ENCODE assay signal across 9 cellular contexts in genomic region chr4:105061136-105061696, GRCh38.
DNase-seq lines count a peak whose midpoint lies in the region; ATAC-seq and TF ChIP-seq lines count a peak whose summit lies in the region.
"Had no signal": no experiment of that assay in that cellular context is flagged by ENCODE, and none has a peak within 500 bp of the region (broad histone marks: within the 10 kb centered on the region; RNA-seq: fewer than 3 reads in every experiment).

No MANE protein-coding gene starts in this region.

- H3K9me3 ChIP-seq in ovary, result no peaks in the 10 kb centered on the region
- H3K9me3 ChIP-seq: A549 had no signal

- no peaks in the 10 kb centered on the region for H3K36me3 ChIP-seq in ovary

- H3K27me3 ChIP-seq in ovary, result no peaks in the 10 kb centered on the region

- TF ChIP-seq EP300 in ovary (IDR thresholded peaks at IDR 0.05), result no peak

- peak overlapping the region; percentile 80 for H3K27ac Mint-ChIP-seq in activated T-helper 2 cell treated with anti-CD3 and anti-CD28 coated beads, Interferon-gamma antibody, Interleukin-2, Interleukin-4, amounts not matched to agents 10 μg/mL and 5 μg/mL and 100 μg/mL, durations not matched to agents 14 hours and 24 hours and 36 hours
- peak overlapping the region; percentile 91 for H3K27ac Mint-ChIP-seq in stimulated activated naive B cell treated with anti-CD40 and anti-IgM and Interleukin-4, amounts not matched to agents 10 μg/mL and 1 μg/mL and 100 μg/mL, for 72 hours

- H3K4me1 ChIP-seq in ovary (ENCODE audit: insufficient read depth), result no peaks in the 10 kb centered on the region
- H3K4me1 ChIP-seq: A549 had no signal

- peaks cover 44% of the 10 kb centered on the region for H3K4me1 Mint-ChIP-seq in activated T-helper 2 cell treated with anti-CD3 and anti-CD28 coated beads, Interferon-gamma antibody, Interleukin-2, Interleukin-4, amounts not matched to agents 10 μg/mL and 5 μg/mL and 100 μg/mL, durations not matched to agents 14 hours and 24 hours and 36 hours (ENCODE audit: low read depth)
- H3K4me1 Mint-ChIP-seq in stimulated activated naive B cell treated with anti-CD40 and anti-IgM and Interleukin-4, amounts not matched to agents 10 μg/mL and 1 μg/mL and 100 μg/mL, for 72 hours, result peaks cover 26 to 47% of the 10 kb centered on the region in 2 donors

- peak overlapping the region; percentile 51 for H3K4me3 Mint-ChIP-seq in activated T-helper 2 cell treated with anti-CD3 and anti-CD28 coated beads, Interferon-gamma antibody, Interleukin-2, Interleukin-4, amounts not matched to agents 10 μg/mL and 5 μg/mL and 100 μg/mL, durations not matched to agents 14 hours and 24 hours and 36 hours (ENCODE audit: low read depth)
- H3K4me3 Mint-ChIP-seq in stimulated activated naive B cell treated with anti-CD40 and anti-IgM and Interleukin-4, amounts not matched to agents 10 μg/mL and 1 μg/mL and 100 μg/mL, for 72 hours, result peak overlapping the region; percentile 60 to 80

- H3K27me3 Mint-ChIP-seq in activated T-helper 2 cell treated with anti-CD3 and anti-CD28 coated beads, Interferon-gamma antibody, Interleukin-2, Interleukin-4, amounts not matched to agents 10 μg/mL and 5 μg/mL and 100 μg/mL, durations not matched to agents 14 hours and 24 hours and 36 hours (ENCODE audit: low read depth), result peaks cover 2% of the 10 kb centered on the region
- no peaks in the 10 kb centered on the region for H3K27me3 Mint-ChIP-seq in stimulated activated naive B cell treated with anti-CD40 and anti-IgM and Interleukin-4, amounts not matched to agents 10 μg/mL and 1 μg/mL and 100 μg/mL, for 72 hours

- no peak for TF ChIP-seq CTCF in ovary (IDR thresholded peaks at IDR 0.05)

- no peak for TF ChIP-seq POLR2A in ovary (IDR thresholded peaks at IDR 0.05)

- intact Hi-C loops in activated T-helper 2 cell treated with anti-CD3 and anti-CD28 coated beads, Interferon-gamma antibody, Interleukin-2, Interleukin-4, amounts not matched to agents 10 μg/mL and 5 μg/mL and 100 μg/mL, durations not matched to agents 14 hours and 24 hours and 36 hours (cut with micrococcal nuclease), result loop anchor here (1.0 to 10.0 kb wide), 5 partner anchors 76 to 412 kb away; no protein-coding TSS in a partner anchor
- intact Hi-C loops in ovary (cut with DNase I), result no loop called here

- H3K27ac ChIP-seq in ovary, result no peak overlapping the region
- H3K27ac ChIP-seq: A549 had no signal

- 38 to 41% (median 39%) methylated on average over 5 of the region's 5 CpGs for WGBS in ovary, 3 donors

- ATAC-seq in HG02852 (IDR thresholded peaks at IDR 0.05; ENCODE audit: unreplicated experiment) (peak; percentile 29), left lobe of liver (peak; percentile 47)
- ATAC-seq in stimulated activated naive B cell treated with anti-CD40 and anti-IgM and Interleukin-4, amounts not matched to agents 10 μg/mL and 1 μg/mL and 100 μg/mL, for 72 hours (replicated peaks), result peak; percentile 37 to 42
- ATAC-seq: A549 had no signal

- DNase-seq in NCI-H1092 treated with DMSO at 0.1 percent for 48 hours (lab: John Stamatoyannopoulos, UW) (peak; percentile 20), NCI-H1092 (lab: John Stamatoyannopoulos, UW) (no peak), NCI-H748 treated with DMSO at 0.1 percent for 48 hours (lab: John Stamatoyannopoulos, UW) (peak; percentile 11), left lobe of liver (ENCODE audit: low spot score) (no peak), ovary (no peak)
- DNase-seq in activated T-helper 2 cell treated with anti-CD3 and anti-CD28 coated beads, Interferon-gamma antibody, Interleukin-2, Interleukin-4, amounts not matched to agents 10 μg/mL and 5 μg/mL and 100 μg/mL, durations not matched to agents 14 hours and 24 hours and 36 hours (ENCODE audit: low spot score), result peak; percentile 18
- peak; percentile 37 for DNase-seq in stimulated activated naive B cell treated with anti-CD40 and anti-IgM and Interleukin-4, amounts not matched to agents 10 μg/mL and 1 μg/mL and 100 μg/mL, for 72 hours

- no peaks in the 10 kb centered on the region for H3K36me3 Mint-ChIP-seq in activated T-helper 2 cell treated with anti-CD3 and anti-CD28 coated beads, Interferon-gamma antibody, Interleukin-2, Interleukin-4, amounts not matched to agents 10 μg/mL and 5 μg/mL and 100 μg/mL, durations not matched to agents 14 hours and 24 hours and 36 hours (ENCODE audit: low read depth)
- no peaks in the 10 kb centered on the region for H3K36me3 Mint-ChIP-seq in stimulated activated naive B cell treated with anti-CD40 and anti-IgM and Interleukin-4, amounts not matched to agents 10 μg/mL and 1 μg/mL and 100 μg/mL, for 72 hours

- H3K4me3 ChIP-seq in ovary, result no peak overlapping the region
- H3K4me3 ChIP-seq: A549 had no signal

- no peaks in the 10 kb centered on the region for H3K9me3 Mint-ChIP-seq in activated T-helper 2 cell treated with anti-CD3 and anti-CD28 coated beads, Interferon-gamma antibody, Interleukin-2, Interleukin-4, amounts not matched to agents 10 μg/mL and 5 μg/mL and 100 μg/mL, durations not matched to agents 14 hours and 24 hours and 36 hours
- no peaks in the 10 kb centered on the region for H3K9me3 Mint-ChIP-seq in stimulated activated naive B cell treated with anti-CD40 and anti-IgM and Interleukin-4, amounts not matched to agents 10 μg/mL and 1 μg/mL and 100 μg/mL, for 72 hours

Comparison
In these comparisons a context has a peak if more than half of its experiments do, and no peak if none do; other contexts are left out.
1. DNase-seq: peak in NCI-H1092 treated with DMSO at 0.1 percent for 48 hours (single experiment), NCI-H748 treated with DMSO at 0.1 percent for 48 hours (single experiment), activated T-helper 2 cell treated with anti-CD3 and anti-CD28 coated beads, Interferon-gamma antibody, Interleukin-2, Interleukin-4, amounts not matched to agents 10 μg/mL and 5 μg/mL and 100 μg/mL, durations not matched to agents 14 hours and 24 hours and 36 hours (single experiment) and stimulated activated naive B cell treated with anti-CD40 and anti-IgM and Interleukin-4, amounts not matched to agents 10 μg/mL and 1 μg/mL and 100 μg/mL, for 72 hours (single experiment); none in NCI-H1092 (single experiment), left lobe of liver (single experiment) and ovary (0 of 5).
2. Peak in every context shown above with its lines, with median percentiles within 50 percentile points of each other: ATAC-seq.